ENCODE assay signal across 2 cellular contexts in genomic region chr20:23061262-23061661, GRCh38.
TF ChIP-seq lines count a peak whose summit lies in the region.

No MANE protein-coding gene starts in this region.

TF ChIP-seq in SK-N-SH, 30 proteins besides CTCF, POLR2A, EP300 and RAD21 (continued from another document):
- TF ChIP-seq REST (IDR thresholded peaks at IDR 0.05; ENCODE audit: low read depth, low read length) (no peak), GABPA (IDR thresholded peaks at IDR 0.05; ENCODE audit: low read depth) (no peak), ELF1 (IDR thresholded peaks at IDR 0.05) (no peak), USF2 (IDR thresholded peaks at IDR 0.05; ENCODE audit: borderline replicate concordance, low read depth, low read length) (no peak), MAX (IDR thresholded peaks at IDR 0.05; ENCODE audit: low read depth) (no peak), IRF3 (IDR thresholded peaks at IDR 0.05; ENCODE audit: low read depth, low read length) (no peak), SIN3A (IDR thresholded peaks at IDR 0.05; ENCODE audit: borderline replicate concordance, low read depth, low read length) (no peak), NRF1 (IDR thresholded peaks at IDR 0.05; ENCODE audit: low read depth, low read length) (no peak), USF1 (IDR thresholded peaks at IDR 0.05; ENCODE audit: borderline replicate concordance, low read depth) (no peak), FOXJ3 (CRISPR knock-in tag; IDR thresholded peaks at IDR 0.05) (no peak), POLR2AphosphoS5 (IDR thresholded peaks at IDR 0.05; ENCODE audit: low read depth, low read length) (no peak)

TF ChIP-seq in SK-N-SH treated with all-trans-retinoic acid at 6 μM for 48 hours, 23 proteins besides CTCF, POLR2A, EP300 and RAD21 (continued from another document):
- TF ChIP-seq TSHZ2 (CRISPR knock-in tag; IDR thresholded peaks at IDR 0.05), result no peak
- TF ChIP-seq ZNF8 (CRISPR knock-in tag; IDR thresholded peaks at IDR 0.05), result no peak
- no peak for TF ChIP-seq PATZ1 (CRISPR knock-in tag; IDR thresholded peaks at IDR 0.05; ENCODE audit: borderline replicate concordance)
- no peak for TF ChIP-seq CREB5 (CRISPR knock-in tag; IDR thresholded peaks at IDR 0.05; ENCODE audit: low read depth)
- no peak for TF ChIP-seq ZFP3 (CRISPR knock-in tag; IDR thresholded peaks at IDR 0.05)
- TF ChIP-seq GLIS3 (CRISPR knock-in tag; IDR thresholded peaks at IDR 0.05), result no peak
- no peak for TF ChIP-seq POU6F1 (CRISPR knock-in tag; IDR thresholded peaks at IDR 0.05; ENCODE audit: borderline replicate concordance, low read depth)
- no peak for TF ChIP-seq SNAI2 (CRISPR knock-in tag; IDR thresholded peaks at IDR 0.05)
- TF ChIP-seq TCF4 (CRISPR knock-in tag; IDR thresholded peaks at IDR 0.05; ENCODE audit: borderline replicate concordance), result no peak
- TF ChIP-seq RARB (CRISPR knock-in tag; IDR thresholded peaks at IDR 0.05), result no peak
